ENCODE assay signal across 8 cellular contexts in the genomic region with DNA sequence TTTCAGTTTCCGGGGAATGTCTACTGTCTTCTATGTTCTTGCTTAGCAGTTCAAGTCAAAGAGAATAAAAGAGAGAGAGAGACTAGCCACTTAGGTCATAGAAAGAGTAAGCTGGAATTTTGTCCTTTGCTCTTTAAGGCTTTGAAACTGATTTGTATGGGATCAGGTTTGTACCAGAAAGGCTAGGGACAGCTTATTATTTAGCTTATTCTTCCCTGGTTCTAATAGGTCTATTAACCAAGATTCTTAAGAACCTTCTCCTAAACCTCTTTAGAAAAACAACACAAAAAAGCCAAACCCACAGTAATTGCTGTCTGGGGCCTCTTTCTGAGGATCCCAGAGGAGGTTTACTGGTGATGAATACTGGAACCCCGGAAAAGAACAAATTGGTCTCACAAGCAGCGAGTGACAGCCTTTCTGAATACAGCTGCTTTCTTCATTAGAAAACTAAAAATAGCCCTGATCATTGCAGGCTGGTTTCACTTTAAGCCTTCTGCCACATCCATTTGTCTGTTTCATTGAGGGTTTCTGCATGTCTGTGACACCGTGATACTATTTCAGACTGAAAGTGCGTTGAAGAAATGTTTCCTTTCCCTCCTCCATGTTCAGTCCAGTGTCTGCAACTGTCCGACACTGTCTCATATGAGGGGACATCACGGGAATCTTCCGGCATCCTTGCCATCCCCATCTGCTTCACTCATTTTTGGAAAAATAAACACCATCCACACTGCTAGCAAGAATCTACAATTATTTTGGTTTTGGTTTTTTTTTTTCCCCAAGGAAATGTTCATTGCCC.
DNase-seq lines count a peak whose midpoint lies in the region; ATAC-seq and TF ChIP-seq lines count a peak whose summit lies in the region.

No MANE protein-coding gene starts in this region.

- H3K4me1 ChIP-seq in IMR-90 (ENCODE audit: control insufficient read depth, insufficient read depth, low read length) (peaks cover 12% of the 10 kb centered on the region), esophagus squamous epithelium (peaks cover 0 to 5% (median 0%) of the 10 kb centered on the region in 3 donors)

- H3K36me3 ChIP-seq in IMR-90 (ENCODE audit: control insufficient read depth, insufficient read depth, low read length) (no peaks in the 10 kb centered on the region), esophagus squamous epithelium (no peaks in the 10 kb centered on the region)

- no peaks in the 10 kb centered on the region for H4K20me1 ChIP-seq in IMR-90 (ENCODE audit: insufficient read depth, low read length)

- H3K14ac ChIP-seq in IMR-90 (replicated peaks; ENCODE audit: low read depth, low read length): peak overlapping the region; percentile 84

- ATAC-seq in GM21447 (IDR thresholded peaks at IDR 0.05; ENCODE audit: unreplicated experiment) (peak; percentile 73), IMR-90 (ENCODE audit: low read depth) (peak; percentile 68)

- TF ChIP-seq POLR2A in IMR-90 (IDR thresholded peaks at IDR 0.05; ENCODE audit: low read depth, low read length): no peak
- TF ChIP-seq POLR2A in esophagus squamous epithelium (IDR thresholded peaks at IDR 0.05): no peak

- H3K9me1 ChIP-seq in IMR-90 (ENCODE audit: insufficient read depth, low read length): 0 out of 2 replicates have a peak, but pooled peaks cover 3% of the 10 kb centered on the region

- H2AK5ac ChIP-seq in IMR-90 (ENCODE audit: low read depth, low read length): no peak overlapping the region

- no TSS peak for BruUV-seq in IMR-90 (replicated peaks; lab: Mats Ljungman, UMichigan)

- H3K27me3 ChIP-seq in IMR-90 (ENCODE audit: control insufficient read depth, insufficient read depth, low read length) (no peaks in the 10 kb centered on the region), esophagus squamous epithelium (no peaks in the 10 kb centered on the region)

- POLR2A ChIA-PET in IMR-90 (lab: Charles Lee; ENCODE audit: unreplicated experiment): interaction anchor here (0.7 kb wide), 3 partner anchors 9 to 255 kb away, joined by 3 to 4 read pairs (median 4); no protein-coding TSS in a partner anchor

- H3K9me3 ChIP-seq in IMR-90 (ENCODE audit: control insufficient read depth, insufficient read depth, low read length) (no peaks in the 10 kb centered on the region), esophagus squamous epithelium (no peaks in the 10 kb centered on the region)

- H2BK20ac ChIP-seq in IMR-90 (ENCODE audit: low read depth, low read length): peak overlapping the region; percentile 75

- peak overlapping the region; percentile 58 for H2BK120ac ChIP-seq in IMR-90 (ENCODE audit: low read depth, low read length)

- H2AK9ac ChIP-seq in IMR-90 (replicated peaks; ENCODE audit: low read depth, low read length, poor library complexity): no peak overlapping the region

- H3K27ac ChIP-seq in IMR-90 (ENCODE audit: insufficient read depth, low read length): peak overlapping the region; percentile 60
- peak overlapping the region in 2 of 4 donors; percentile 25 to 40 for H3K27ac ChIP-seq in esophagus squamous epithelium

- dilution Hi-C loops in IMR-90 (cut with HindIII; ENCODE audit: low sequenced_read_pairs, unreplicated experiment): no loop called here

- H4K91ac ChIP-seq in IMR-90 (ENCODE audit: insufficient read depth, low read depth, low read length): peak overlapping the region; percentile 22

- TF ChIP-seq CTCF in GM12864 (IDR thresholded peaks at IDR 0.05; ENCODE audit: low read depth, low read length, missing control alignments) (no peak), IMR-90 (conservative IDR thresholded peaks at IDR 0.05; ENCODE audit: low read depth, low read length) (no peak), esophagus squamous epithelium (IDR thresholded peaks at IDR 0.05) (no peak)

- intact Hi-C loops in IMR-90 (cut with micrococcal nuclease): no loop called here
- intact Hi-C loops in esophagus squamous epithelium (cut with DNase I): no loop called here

- H2AFZ ChIP-seq in IMR-90 (replicated peaks; ENCODE audit: low read length, poor library complexity): peak overlapping the region; percentile 84

- H4K5ac ChIP-seq in IMR-90 (ENCODE audit: low read depth, low read length): peak overlapping the region; percentile 38

- in situ Hi-C loops in IMR-90 (cut with MboI; ENCODE audit: low sequenced_read_pairs): no loop called here

- peak overlapping the region; percentile 90 for H3K4me2 ChIP-seq in IMR-90 (ENCODE audit: low read depth, low read length)

- peak; percentile 29 for DNase-seq in GM12864 (ENCODE audit: low read depth)
- DNase-seq in IMR-90: peak; percentile 26
- DNase-seq in fibroblast of peridontal ligament (ENCODE audit: extremely low read depth): peak; percentile 68
- peak; percentile 68 for DNase-seq in superior temporal gyrus (ENCODE audit: extremely low spot score)
- DNase-seq in KG1 (lab: John Stamatoyannopoulos, UW): no peak
- DNase-seq in esophagus squamous epithelium (lab: John Stamatoyannopoulos, UW): no peak
- no peak for DNase-seq in ecto neural progenitor cell (ENCODE audit: low spot score)

- H3K23ac ChIP-seq in IMR-90 (ENCODE audit: low read depth, low read length): peak overlapping the region; percentile 80

- peak overlapping the region; percentile 96 for H3K18ac ChIP-seq in IMR-90 (ENCODE audit: low read depth, low read length)

- peak overlapping the region; percentile 16 to 73; a peak in 3 of 4 replicates for H4K8ac ChIP-seq in IMR-90 (ENCODE audit: low read depth in 2 of 2, low read length in 2 of 2)

- no peak for TF ChIP-seq RAD21 in IMR-90 (IDR thresholded peaks at IDR 0.05; ENCODE audit: low read length)

- peak overlapping the region; percentile 55 for H2BK5ac ChIP-seq in IMR-90 (ENCODE audit: low read depth, low read length, poor library complexity, severe bottlenecking)

- no peaks in the 10 kb centered on the region for H3K79me1 ChIP-seq in IMR-90 (ENCODE audit: low read depth in 1 of 2, low read length in 2 of 2)

- H2BK15ac ChIP-seq in IMR-90 (ENCODE audit: low read depth, low read length): peak overlapping the region; percentile 22; the same call in 2 of the 3 replicates

- peak overlapping the region; percentile 59; the same call in 1 of the 2 replicates for H3K4ac ChIP-seq in IMR-90 (ENCODE audit: low read depth, low read length)

- WGBS in IMR-90 (ENCODE audit: extremely low coverage in 2 of 2, insufficient read length in 1 of 2), 2 experiments: 0% methylated on average over 1 of the region's 8 CpGs; no CpG with 5 or more reads in 1 of the 2 experiments
- 49 to 57% methylated on average over 8 of the region's 8 CpGs for WGBS in esophagus squamous epithelium, 2 donors

- H3K4me3 ChIP-seq in GM12864 (ENCODE audit: low read depth, low read length): no peak overlapping the region; the same call in 1 of the 2 replicates
- H3K4me3 ChIP-seq in IMR-90 (ENCODE audit: insufficient read depth, low read depth, low read length): peak overlapping the region; percentile 35; the same call in 1 of the 2 replicates
- H3K4me3 ChIP-seq in esophagus squamous epithelium: peak overlapping the region in 2 of 4 donors; percentile 24 to 50

- CTCF ChIA-PET in IMR-90 (lab: Yijun Ruan, JAX): no interaction called here

- H3K56ac ChIP-seq in IMR-90 (ENCODE audit: extremely low read depth, insufficient read depth, low read length): peak overlapping the region; percentile 13; the same call in 1 of the 2 replicates

- H3K9ac ChIP-seq in IMR-90 (ENCODE audit: low read depth, low read length): peak overlapping the region; percentile 18

TF ChIP-seq in IMR-90, 13 proteins besides CTCF, POLR2A, EP300 and RAD21:
- TF ChIP-seq RCOR1 (IDR thresholded peaks at IDR 0.05; ENCODE audit: insufficient replicate concordance, low read length): no peak
- TF ChIP-seq CHD1 (IDR thresholded peaks at IDR 0.05; ENCODE audit: low read depth, low read length): no peak
- no peak for TF ChIP-seq RFX5 (IDR thresholded peaks at IDR 0.05; ENCODE audit: low read depth, low read length)
- no peak for TF ChIP-seq MAZ (IDR thresholded peaks at IDR 0.05; ENCODE audit: borderline replicate concordance, low read depth, low read length)
TF ChIP-seq in IMR-90: peak in this region for 0.

Comparison
In these comparisons a context has a peak if more than half of its experiments do, and no peak if none do; other contexts are left out.
1. DNase-seq: peak in GM12864 (single experiment), IMR-90 (single experiment), fibroblast of peridontal ligament (single experiment) and superior temporal gyrus (single experiment); none in KG1 (single experiment), esophagus squamous epithelium (single experiment) and ecto neural progenitor cell (single experiment).